10 cellular contexts compared by ENCODE assay signal in genomic region chr10:6543431-6544005, GRCh38. TPM values are rescaled to one million over a fixed set of nuclear protein-coding genes. Genes with fewer than 3 reads are reported as not detected.
A peak's percentile ranks its signal among the peaks of the same experiment; 100 is the strongest.
DNase-seq lines count a peak whose midpoint lies in the region; FAIRE-seq and TF ChIP-seq lines count a peak whose summit lies in the region.
"Had no signal": no experiment of that assay in that cellular context is flagged by ENCODE, and none has a peak within 500 bp of the region (broad histone marks: within the 10 kb centered on the region; RNA-seq: fewer than 3 reads in every experiment).

No MANE protein-coding gene starts in this region.

- H3K27me3 Mint-ChIP-seq in chondrocyte (ENCODE audit: low read depth) = peaks cover 10% of the 10 kb centered on the region

- H3K9me3 Mint-ChIP-seq in chondrocyte (ENCODE audit: low read depth) = peaks cover 4% of the 10 kb centered on the region
- H3K9me3 Mint-ChIP-seq: neural crest cell had no signal

- H3K4me1 Mint-ChIP-seq in chondrocyte (ENCODE audit: low read depth) = no peaks in the 10 kb centered on the region

- no peak for TF ChIP-seq CTCF in chondrocyte (IDR thresholded peaks at IDR 0.05)

- TF ChIP-seq POLR2A in GM12891 (IDR thresholded peaks at IDR 0.05; ENCODE audit: low read depth, low read length) = no peak

- H3K4me3 Mint-ChIP-seq in chondrocyte (ENCODE audit: unreplicated experiment) = no peak overlapping the region
- H3K4me3 Mint-ChIP-seq: neural crest cell had no signal

- DNase-seq in GM12891 (ENCODE audit: insufficient read length, low spot score) (peak; percentile 13), OCI-M1 (lab: John Stamatoyannopoulos, UW) (peak; percentile 43), kidney tubule cell (ENCODE audit: low spot score) (no peak), NCI-H1048 (lab: John Stamatoyannopoulos, UW) (no peak), chondrocyte (ENCODE audit: low spot score) (no peak), COLO829 (ENCODE audit: low spot score) (no peak)
- peak; percentile 28 for DNase-seq in activated T-helper 9 cell treated with anti-CD3 and anti-CD28 coated beads, Interleukin-2, amount 50 U/mL, for 16 hours (ENCODE audit: low read depth)
- peak; percentile 20 for DNase-seq in stimulated activated CD4-positive, alpha-beta T cell treated with anti-CD3 and anti-CD28 coated beads, Interleukin-12 subunit alpha, Interleukin-12 subunit beta, amount 100 ng/mL, for 4 hours
- DNase-seq: SJCRH30 had no signal

- no peaks in the 10 kb centered on the region for H3K36me3 Mint-ChIP-seq in chondrocyte (ENCODE audit: low read depth)

- H3K27ac Mint-ChIP-seq in chondrocyte (ENCODE audit: unreplicated experiment) = no peak overlapping the region

- peak; percentile 65 for FAIRE-seq in GM12891 (lab: Jason Lieb, UNC)

TF ChIP-seq in GM12891, 5 proteins besides CTCF, POLR2A, EP300 and RAD21:
- TF ChIP-seq PAX5 (IDR thresholded peaks at IDR 0.05; ENCODE audit: insufficient read depth, low read length, severe bottlenecking) (no peak), TAF1 (IDR thresholded peaks at IDR 0.05; ENCODE audit: low read depth, low read length) (no peak), SPI1 (IDR thresholded peaks at IDR 0.05; ENCODE audit: low read depth, low read length) (no peak), POLR2AphosphoS5 (IDR thresholded peaks at IDR 0.05; ENCODE audit: low read depth, low read length) (no peak), POU2F2 (IDR thresholded peaks at IDR 0.05; ENCODE audit: low read depth, low read length) (no peak)

RNA-seq across cellular contexts. Expression of gene PRKCQ, which starts 36.6 kb away (rescaled TPM):
- not detected for polyA plus RNA-seq in GM12891 (2012; ENCODE audit: low read depth, missing spikeins)
- total RNA-seq in chondrocyte = 0.13 to 0.15 TPM in 2 of 3 replicates, not detected in the other

Comparison
In these comparisons a context has a peak if more than half of its experiments do, and no peak if none do; other contexts are left out.
1. DNase-seq: peak in GM12891 (single experiment), OCI-M1 (single experiment), activated T-helper 9 cell treated with anti-CD3 and anti-CD28 coated beads, Interleukin-2, amount 50 U/mL, for 16 hours (single experiment) and stimulated activated CD4-positive, alpha-beta T cell treated with anti-CD3 and anti-CD28 coated beads, Interleukin-12 subunit alpha, Interleukin-12 subunit beta, amount 100 ng/mL, for 4 hours (single experiment); none in kidney tubule cell (single experiment), NCI-H1048 (single experiment), chondrocyte (single experiment) and COLO829 (single experiment).